9 cellular contexts compared by ENCODE assay signal in the genomic region with DNA sequence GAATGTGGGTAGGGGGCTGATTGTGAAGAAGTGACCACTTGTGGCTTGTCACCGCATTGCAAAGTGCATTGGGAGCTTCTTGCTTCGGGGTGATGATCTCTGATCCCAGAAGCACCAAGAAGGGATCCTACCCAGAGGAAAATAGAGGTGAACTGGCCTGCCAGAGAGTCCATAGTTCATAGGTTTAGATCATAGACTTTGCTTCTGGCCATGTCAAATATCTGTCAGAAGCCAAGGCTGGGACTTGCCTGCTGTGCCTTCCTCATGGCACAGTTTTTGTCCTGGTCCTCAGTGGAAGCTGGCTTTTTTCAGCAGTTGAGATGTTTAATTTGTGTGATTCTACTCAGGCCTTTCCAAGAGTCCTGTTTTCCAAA. TPM values are rescaled to one million over a fixed set of nuclear protein-coding genes. Genes with fewer than 3 reads are reported as not detected.
DNase-seq lines count a peak whose midpoint lies in the region; ATAC-seq and TF ChIP-seq lines count a peak whose summit lies in the region.
"Had no signal": no experiment of that assay in that cellular context is flagged by ENCODE, and none has a peak within 500 bp of the region (broad histone marks: within the 10 kb centered on the region; RNA-seq: fewer than 3 reads in every experiment).

No MANE protein-coding gene starts in this region.

- peak overlapping the region; percentile 96 for H3K27ac Mint-ChIP-seq in stimulated activated naive CD8-positive, alpha-beta T cell treated with anti-CD3 and anti-CD28 coated beads, Interleukin-15, Interleukin-2, amounts not matched to agents 100 ng/mL and 50 ng/mL, for 24 hours
- H3K27ac Mint-ChIP-seq in MCF 10A (ENCODE audit: low read depth, unreplicated experiment), result peak overlapping the region; percentile 84

- H3K4me3 ChIP-seq in mononuclear cell (ENCODE audit: low read length), result peak overlapping the region; percentile 82

- no peak for DNase-seq in stimulated activated naive CD8-positive, alpha-beta T cell treated with anti-CD3 and anti-CD28 coated beads, Interleukin-15, Interleukin-2, amounts not matched to agents 100 U/mL and 50 U/mL, for 24 hours
- DNase-seq in MCF 10A (ENCODE audit: unreplicated experiment), result no peak
- no peak for DNase-seq in effector CD4-positive, alpha-beta T cell
- DNase-seq: NCI-H510A had no signal

- TF ChIP-seq CTCF in MCF 10A (IDR thresholded peaks at IDR 0.05; ENCODE audit: unreplicated experiment), result no peak

- H3K4me1 ChIP-seq in mononuclear cell (ENCODE audit: insufficient read depth, low read length), result peaks cover 45% of the 10 kb centered on the region

- H3K27me3 ChIP-seq in mononuclear cell (ENCODE audit: insufficient read depth, low read length), result no peaks in the 10 kb centered on the region

- POLR2A ChIA-PET in MCF 10A (lab: Yijun Ruan, JAX), result interaction anchor here (0.7 to 9.9 kb wide), 17 partner anchors 8 to 308 kb away, joined by 3 to 202 read pairs (median 5); partner anchors contain the start of genes CAMK2G and SEC24C

- H3K9me3 Mint-ChIP-seq in stimulated activated naive CD8-positive, alpha-beta T cell treated with anti-CD3 and anti-CD28 coated beads, Interleukin-15, Interleukin-2, amounts not matched to agents 100 ng/mL and 50 ng/mL, for 24 hours, result no peaks in the 10 kb centered on the region
- H3K9me3 Mint-ChIP-seq in MCF 10A (ENCODE audit: unreplicated experiment), result no peaks in the 10 kb centered on the region

- no peaks in the 10 kb centered on the region for H3K9me3 ChIP-seq in mononuclear cell (ENCODE audit: low read depth, low read length)

- peak overlapping the region; percentile 96 for H3K4me3 Mint-ChIP-seq in stimulated activated naive CD8-positive, alpha-beta T cell treated with anti-CD3 and anti-CD28 coated beads, Interleukin-15, Interleukin-2, amounts not matched to agents 100 ng/mL and 50 ng/mL, for 24 hours
- H3K4me3 Mint-ChIP-seq in MCF 10A (ENCODE audit: unreplicated experiment), result peak overlapping the region; percentile 78

- no peak for ATAC-seq in stimulated activated naive CD8-positive, alpha-beta T cell treated with anti-CD3 and anti-CD28 coated beads, Interleukin-15, Interleukin-2, amounts not matched to agents 100 U/mL and 50 U/mL, for 24 hours
- no peak for ATAC-seq in HG02610 (IDR thresholded peaks at IDR 0.05; ENCODE audit: unreplicated experiment)
- no peak for ATAC-seq in HG03196 (IDR thresholded peaks at IDR 0.05; ENCODE audit: unreplicated experiment)
- ATAC-seq in GM18867 (IDR thresholded peaks at IDR 0.05; ENCODE audit: unreplicated experiment), result no peak

- H3K36me3 Mint-ChIP-seq in stimulated activated naive CD8-positive, alpha-beta T cell treated with anti-CD3 and anti-CD28 coated beads, Interleukin-15, Interleukin-2, amounts not matched to agents 100 ng/mL and 50 ng/mL, for 24 hours (ENCODE audit: low read depth), result peaks cover 29% of the 10 kb centered on the region
- H3K36me3 Mint-ChIP-seq in MCF 10A (ENCODE audit: insufficient read depth, unreplicated experiment), result peaks cover 35% of the 10 kb centered on the region

- peaks cover 49% of the 10 kb centered on the region for H3K4me1 Mint-ChIP-seq in stimulated activated naive CD8-positive, alpha-beta T cell treated with anti-CD3 and anti-CD28 coated beads, Interleukin-15, Interleukin-2, amounts not matched to agents 100 ng/mL and 50 ng/mL, for 24 hours (ENCODE audit: low read depth)
- peaks cover 18% of the 10 kb centered on the region for H3K4me1 Mint-ChIP-seq in MCF 10A (ENCODE audit: insufficient read depth, unreplicated experiment)

- no peaks in the 10 kb centered on the region for H3K27me3 Mint-ChIP-seq in stimulated activated naive CD8-positive, alpha-beta T cell treated with anti-CD3 and anti-CD28 coated beads, Interleukin-15, Interleukin-2, amounts not matched to agents 100 ng/mL and 50 ng/mL, for 24 hours
- no peaks in the 10 kb centered on the region for H3K27me3 Mint-ChIP-seq in MCF 10A (ENCODE audit: insufficient read depth, unreplicated experiment)

- CTCF ChIA-PET in MCF 10A (lab: Yijun Ruan, JAX), result interaction anchor here (0.8 to 1.4 kb wide), 3 partner anchors 21 to 33 kb away, joined by 3 to 4 read pairs (median 3); no protein-coding TSS in a partner anchor

- intact Hi-C loops in MCF 10A (cut with micrococcal nuclease), result no loop called here

- BruUV-seq in MCF 10A (replicated peaks; lab: Mats Ljungman, UMichigan), result TSS peak; percentile 26

RNA-seq across cellular contexts. Expression of gene ZSWIM8, which starts 1.1 kb away (rescaled TPM):
- 84.2 and 112 TPM in 2 replicates for total RNA-seq in MCF 10A (2022)
- 30.7 TPM for total RNA-seq in mononuclear cell

RNA-seq across cellular contexts. Expression of gene CHCHD1, which starts 4.7 kb away (rescaled TPM):
- total RNA-seq in MCF 10A (2022) (13.1 and 19.5 TPM in 2 replicates), mononuclear cell (4.7 TPM)

RNA-seq across cellular contexts. Expression of gene NDST2, which starts 24.9 kb away (rescaled TPM):
- total RNA-seq in MCF 10A (2022) (22.9 and 25.2 TPM in 2 replicates), mononuclear cell (66.9 TPM)

RNA-seq across cellular contexts. Expression of gene SEC24C, which starts 42.3 kb away (rescaled TPM):
- total RNA-seq in MCF 10A (2022) (78.0 and 97.9 TPM in 2 replicates), mononuclear cell (25.3 TPM)
